In the genomic region with DNA sequence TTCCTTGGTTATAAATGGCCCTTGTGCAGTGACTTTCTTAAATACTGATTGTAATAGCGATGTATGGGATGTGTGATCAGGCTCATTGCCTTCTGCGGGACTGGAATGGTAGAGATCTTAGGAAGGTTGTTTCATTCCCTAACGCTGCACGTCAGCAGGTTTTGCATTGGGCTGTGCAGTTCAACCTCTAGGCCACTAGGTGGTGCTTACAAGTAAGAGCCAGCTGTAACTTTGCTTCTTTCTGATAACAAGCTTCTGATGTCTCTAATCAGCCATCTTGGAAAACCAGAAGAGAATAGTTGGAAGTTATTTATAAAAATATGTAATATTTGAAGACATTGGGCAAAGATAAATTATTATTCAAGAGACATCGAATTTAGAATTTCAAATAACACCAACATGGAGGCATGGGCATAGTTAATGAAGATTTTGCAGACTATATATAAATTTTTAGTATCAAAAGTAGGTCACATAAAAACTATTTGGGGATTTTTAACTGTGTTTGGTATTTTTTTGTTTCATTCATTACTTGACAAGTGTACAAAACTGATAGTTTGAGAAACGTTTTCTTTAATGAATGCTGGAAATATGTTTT, we compare ENCODE assay signal across 8 cellular contexts.
DNase-seq lines count a peak whose midpoint lies in the region; ATAC-seq and TF ChIP-seq lines count a peak whose summit lies in the region.

No MANE protein-coding gene starts in this region.

- TF ChIP-seq CTCF in choroid plexus epithelial cell (conservative IDR thresholded peaks at IDR 0.05; ENCODE audit: low read depth, low read length) (peak; percentile 79), omental fat pad (IDR thresholded peaks at IDR 0.05) (no peak)

- DNase-seq in CD1c-positive myeloid dendritic cell (ENCODE audit: extremely low spot score) (peak; percentile 35), NCI-H82 treated with DMSO at 0.1 percent for 48 hours (lab: John Stamatoyannopoulos, UW; ENCODE audit: unreplicated experiment) (peak; percentile 9), choroid plexus epithelial cell (ENCODE audit: low read depth) (peak; percentile 71), myocyte (ENCODE audit: low read depth) (peak; percentile 0), cortex of kidney (lab: John Stamatoyannopoulos, UW) (no peak), omental fat pad (ENCODE audit: low spot score) (no peak)

- ATAC-seq in GM18519 (IDR thresholded peaks at IDR 0.05; ENCODE audit: low FRiP score, unreplicated experiment) (peak; percentile 93), HG03342 (IDR thresholded peaks at IDR 0.05; ENCODE audit: unreplicated experiment) (peak; percentile 96), omental fat pad (ENCODE audit: low FRiP score) (no peak)

- H3K4me3 ChIP-seq in choroid plexus epithelial cell (ENCODE audit: low read depth, low read length), result no peak overlapping the region

Comparison
In these comparisons a context has a peak if more than half of its experiments do, and no peak if none do; other contexts are left out.
1. DNase-seq: peak in CD1c-positive myeloid dendritic cell (single experiment), NCI-H82 treated with DMSO at 0.1 percent for 48 hours (single experiment), choroid plexus epithelial cell (single experiment) and myocyte (single experiment); none in cortex of kidney (single experiment) and omental fat pad (single experiment).